9 cellular contexts compared by ENCODE assay signal in the genomic region with DNA sequence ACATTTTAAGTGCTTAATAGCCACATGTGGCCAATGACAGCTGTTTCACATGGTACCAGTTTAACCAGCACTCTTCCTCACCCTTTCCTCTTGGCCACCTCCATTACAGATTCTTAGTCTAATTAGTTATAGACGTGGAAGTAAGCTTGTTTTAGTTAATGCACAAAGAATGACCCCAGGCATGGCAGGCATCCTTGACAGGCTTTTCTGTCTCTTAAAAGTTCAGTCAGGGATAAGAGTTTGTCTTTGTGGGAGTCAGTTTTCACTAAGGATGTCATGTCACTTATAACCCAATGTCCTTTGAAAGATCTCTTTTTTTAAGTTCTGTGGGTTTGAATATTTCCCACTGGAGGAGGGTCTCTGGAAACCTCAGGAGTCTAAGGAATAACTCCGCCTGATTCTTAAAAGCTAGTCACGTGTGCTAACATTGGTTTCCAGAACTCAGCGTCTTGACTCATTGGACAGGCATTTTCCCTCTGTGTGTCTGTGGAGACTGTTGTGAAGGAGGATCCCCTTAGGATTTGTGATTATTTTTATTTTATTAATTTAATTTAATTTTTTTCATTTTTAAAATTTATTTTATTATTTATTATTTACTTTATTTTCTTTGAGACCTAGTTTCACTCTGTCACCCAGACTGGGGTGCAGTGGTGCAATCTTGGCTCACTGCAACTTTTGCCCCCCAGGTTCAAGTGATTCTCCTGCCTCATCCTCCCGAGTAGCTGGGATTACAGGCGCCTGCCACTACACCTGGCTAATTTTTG.
DNase-seq lines count a peak whose midpoint lies in the region; ATAC-seq and TF ChIP-seq lines count a peak whose summit lies in the region.
"Had no signal": no experiment of that assay in that cellular context is flagged by ENCODE, and none has a peak within 500 bp of the region (broad histone marks: within the 10 kb centered on the region; RNA-seq: fewer than 3 reads in every experiment).

No MANE protein-coding gene starts in this region.

- TF ChIP-seq CTCF in adrenal gland (IDR thresholded peaks at IDR 0.05) = no peak
- no peak for TF ChIP-seq CTCF in thyroid gland (IDR thresholded peaks at IDR 0.05)

- H3K27me3 ChIP-seq in adrenal gland (no peaks in the 10 kb centered on the region), right cardiac atrium (ENCODE audit: control insufficient read depth, insufficient read depth) (no peaks in the 10 kb centered on the region), thyroid gland (no peaks in the 10 kb centered on the region)

- H3K27ac ChIP-seq in adrenal gland = peak overlapping the region in 3 of 5 donors; percentile 9 to 47 (median 23)
- no peak overlapping the region for H3K27ac ChIP-seq in right cardiac atrium (ENCODE audit: low read length)
- peak overlapping the region; percentile 78 to 83 (median 79) for H3K27ac ChIP-seq in thyroid gland

- DNase-seq in HCEC 1CT (peak; percentile 73), adrenal gland (peak in 3 of 7 donors; percentile 24 to 40 (median 33)), right cardiac atrium (no peak), thyroid gland (peak in 1 of 2 donors; percentile 25), NCI-H526 (lab: John Stamatoyannopoulos, UW) (no peak)
- DNase-seq: activated CD4-positive, CD25-positive, alpha-beta regulatory T cell; NCI-H1930 had no signal

- intact Hi-C loops in adrenal gland (cut with DNase I) (no loop called here), right cardiac atrium (cut with DNase I) (no loop called here), thyroid gland (cut with DNase I) (no loop called here)

- 47 to 53% (median 49%) methylated on average over 6 of the region's 6 CpGs for WGBS in adrenal gland, 4 donors
- WGBS in right cardiac atrium = 54% methylated on average over 6 of the region's 6 CpGs
- WGBS in thyroid gland, 2 donors = 36 to 48% methylated on average over 6 of the region's 6 CpGs

- H3K9me3 ChIP-seq in adrenal gland (replicated peaks in 1 of 3) = no peaks in the 10 kb centered on the region
- H3K9me3 ChIP-seq in right cardiac atrium (ENCODE audit: control insufficient read depth, low read length) = no peaks in the 10 kb centered on the region
- no peaks in the 10 kb centered on the region for H3K9me3 ChIP-seq in thyroid gland

- H3K4me3 ChIP-seq in adrenal gland = no peak overlapping the region
- no peak overlapping the region for H3K4me3 ChIP-seq in right cardiac atrium (ENCODE audit: low read length)
- no peak overlapping the region for H3K4me3 ChIP-seq in thyroid gland (replicated peaks in 1 of 3)

- ATAC-seq in right cardiac atrium = peak; percentile 68 to 70
- ATAC-seq in GM21526 (IDR thresholded peaks at IDR 0.05; ENCODE audit: low FRiP score, unreplicated experiment) = no peak
- no peak for ATAC-seq in HG03045 (IDR thresholded peaks at IDR 0.05; ENCODE audit: unreplicated experiment)

- H3K4me1 ChIP-seq in adrenal gland (replicated peaks in 1 of 2) (peaks cover 47 to 84% of the 10 kb centered on the region in 2 donors), right cardiac atrium (ENCODE audit: control insufficient read depth, insufficient read depth, low read length) (peaks cover 13% of the 10 kb centered on the region), thyroid gland (peaks cover 77 to 89% of the 10 kb centered on the region in 2 donors)

- no peaks in the 10 kb centered on the region for H3K36me3 ChIP-seq in adrenal gland (replicated peaks in 1 of 2)
- H3K36me3 ChIP-seq in thyroid gland = no peaks in the 10 kb centered on the region

- TF ChIP-seq POLR2A in adrenal gland (IDR thresholded peaks at IDR 0.05) = no peak
- TF ChIP-seq POLR2A in thyroid gland (IDR thresholded peaks at IDR 0.05) = no peak

Comparison
In these comparisons a context has a peak if more than half of its experiments do, and no peak if none do; other contexts are left out.
1. ATAC-seq: peak in right cardiac atrium (2 of 2); none in GM21526 (single experiment) and HG03045 (single experiment).